ENCODE assay signal across 1 cellular context in the genomic region with DNA sequence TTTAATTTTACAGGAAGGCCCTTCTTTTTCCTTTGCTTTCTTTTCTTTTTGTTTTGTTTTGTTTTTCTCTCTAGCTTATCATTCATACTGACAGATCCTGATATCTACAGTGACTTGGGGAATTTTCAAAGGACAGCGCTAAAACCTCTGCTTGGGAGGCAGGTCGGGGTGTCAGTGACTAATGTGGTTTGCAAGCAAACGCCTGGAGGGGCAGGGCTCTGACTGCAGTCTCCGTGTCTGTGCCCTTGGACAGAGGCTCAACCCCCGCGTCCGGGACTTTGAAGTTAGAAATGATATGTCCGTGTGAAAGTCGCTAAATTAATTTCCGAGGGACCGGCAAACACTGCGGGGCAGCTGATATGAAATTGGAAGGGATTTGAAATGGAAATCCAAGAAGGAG.
TF ChIP-seq lines count a peak whose summit lies in the region.

No MANE protein-coding gene starts in this region.

TF ChIP-seq in HCT116, 20 proteins besides CTCF, POLR2A, EP300 and RAD21:
- TF ChIP-seq POLR2AphosphoS5 (IDR thresholded peaks at IDR 0.05; ENCODE audit: low read depth, low read length) (no peak), TCF7L2 (IDR thresholded peaks at IDR 0.05; ENCODE audit: borderline replicate concordance, extremely low read depth, insufficient read depth, insufficient read length) (peak; percentile 94), SP1 (IDR thresholded peaks at IDR 0.05; ENCODE audit: low read depth) (peak; percentile 51; the same call in 1 of the 2 replicates)
- TF ChIP-seq, protein P1, sequence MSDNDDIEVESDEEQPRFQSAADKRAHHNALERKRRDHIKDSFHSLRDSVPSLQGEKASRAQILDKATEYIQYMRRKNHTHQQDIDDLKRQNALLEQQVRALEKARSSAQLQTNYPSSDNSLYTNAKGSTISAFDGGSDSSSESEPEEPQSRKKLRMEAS (IDR thresholded peaks at IDR 0.05) = no peak
